ENCODE assay signal across 12 cellular contexts in the genomic region with DNA sequence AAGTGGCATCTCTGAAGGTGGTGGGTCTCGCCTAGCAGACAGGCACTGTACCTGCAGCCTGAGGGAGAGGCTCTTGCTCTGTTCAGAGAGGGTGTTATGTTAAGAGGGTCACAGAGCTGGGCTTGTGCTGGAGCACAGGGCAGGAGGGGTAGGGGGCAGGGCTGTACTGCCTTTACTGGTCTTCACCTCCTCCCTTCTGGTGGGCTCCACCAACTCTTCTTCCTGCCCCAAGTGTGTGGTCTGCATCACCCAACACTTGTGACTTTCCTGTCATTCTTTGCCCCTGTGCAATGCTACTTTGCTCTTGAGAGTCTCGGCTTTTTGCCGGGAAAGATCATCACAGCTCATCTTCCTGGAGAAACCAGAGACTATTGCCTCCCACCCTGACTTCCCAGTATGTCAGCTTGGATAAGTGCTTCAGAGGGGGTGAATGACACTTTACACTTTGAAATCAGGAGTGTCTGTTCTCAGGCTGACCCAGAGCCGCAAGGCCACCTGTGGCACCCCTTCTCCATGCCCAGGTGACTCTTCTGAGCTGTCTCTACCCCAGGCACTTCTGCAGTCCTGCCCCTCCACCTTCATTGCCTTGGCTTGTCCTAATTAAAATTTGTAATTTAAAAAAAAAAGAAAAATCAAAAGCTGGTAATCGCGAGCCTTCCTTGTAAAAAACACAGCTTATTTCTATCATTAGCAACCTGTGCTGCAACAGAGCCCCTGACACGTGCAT. TPM values are rescaled to one million over a fixed set of nuclear protein-coding genes. Genes with fewer than 3 reads are reported as not detected.
DNase-seq lines count a peak whose midpoint lies in the region; ATAC-seq, FAIRE-seq and TF ChIP-seq lines count a peak whose summit lies in the region.
"Had no signal": no experiment of that assay in that cellular context is flagged by ENCODE, and none has a peak within 500 bp of the region (broad histone marks: within the 10 kb centered on the region; RNA-seq: fewer than 3 reads in every experiment).

No MANE protein-coding gene starts in this region.

- H3K4me1 ChIP-seq in K562 (replicated peaks in 1 of 2; ENCODE audit: control insufficient read depth in 2 of 2, insufficient read depth in 2 of 2, low read length in 2 of 2) (peaks cover 6 to 49% of the 10 kb centered on the region in 2 experiments), PC-3 (ENCODE audit: insufficient read depth, low read length) (no peaks in the 10 kb centered on the region), hepatocyte (ENCODE audit: insufficient read depth) (no peaks in the 10 kb centered on the region), prostate gland (replicated peaks) (no peaks in the 10 kb centered on the region)
- H3K4me1 ChIP-seq: A549 had no signal

- peak overlapping the region; percentile 52 for H3K4me3 Mint-ChIP-seq in activated CD4-positive, alpha-beta T cell treated with anti-CD3 and anti-CD28 coated beads, Interleukin-2, amount 10 ng/mL, durations not matched to agents 7 days and 5 days
- H3K4me3 Mint-ChIP-seq in T-cell: peak overlapping the region; percentile 67 to 87 (median 70)
- H3K4me3 Mint-ChIP-seq in stimulated activated memory B cell treated with anti-CD40 and anti-IgM and Interleukin-4, amounts not matched to agents 10 μg/mL and 1 μg/mL and 100 μg/mL, for 72 hours: no peak overlapping the region

- POLR2A ChIA-PET in activated CD4-positive, alpha-beta T cell treated with anti-CD3 and anti-CD28 coated beads, Interleukin-2, amount 10 ng/mL, durations not matched to agents 7 days and 5 days (lab: Charles Lee): interaction anchor here (2.3 kb wide), 1 partner anchor 60 kb away, joined by 9 read pairs; no protein-coding TSS in a partner anchor
- POLR2A ChIA-PET in T-cell (lab: Charles Lee): interaction anchor here (0.7 to 1.3 kb wide), 5 partner anchors 8 to 67 kb away, joined by 3 to 5 read pairs (median 3); no protein-coding TSS in a partner anchor
- POLR2A ChIA-PET in K562 (lab: Yijun Ruan, JAX): interaction anchor here (0.6 to 1.2 kb wide), 3 partner anchors 12 to 470 kb away, joined by 3 to 4 read pairs (median 3); no protein-coding TSS in a partner anchor
- POLR2A ChIA-PET in PC-3 (lab: Charles Lee; ENCODE audit: unreplicated experiment): no interaction called here

- BruUV-seq in K562 (replicated peaks; lab: Mats Ljungman, UMichigan) (no TSS peak), PC-3 (replicated peaks; lab: Mats Ljungman, UMichigan) (no TSS peak)

- H3K4me3 ChIP-seq in K562 (no peak overlapping the region), PC-3 (ENCODE audit: low read length) (no peak overlapping the region), hepatocyte (no peak overlapping the region), prostate gland (no peak overlapping the region)
- H3K4me3 ChIP-seq: A549, dorsolateral prefrontal cortex, lung, SK-N-MC had no signal

- ATAC-seq in T-cell (replicated peaks in 1 of 4) (peak in 2 of 4 experiments; percentile 3 to 14), K562 (no peak), PC-3 (no peak)
- no peak for ATAC-seq in stimulated activated memory B cell treated with anti-CD40 and anti-IgM and Interleukin-4, amounts not matched to agents 10 μg/mL and 1 μg/mL and 100 μg/mL, for 72 hours
- ATAC-seq: A549 had no signal

- H3K9me2 ChIP-seq in PC-3 (replicated peaks; ENCODE audit: low read length) (no peaks in the 10 kb centered on the region), hepatocyte (replicated peaks; ENCODE audit: insufficient read depth) (no peaks in the 10 kb centered on the region)

- peaks cover 94% of the 10 kb centered on the region for H3K4me1 Mint-ChIP-seq in activated CD4-positive, alpha-beta T cell treated with anti-CD3 and anti-CD28 coated beads, Interleukin-2, amount 10 ng/mL, durations not matched to agents 7 days and 5 days
- peaks cover 95 to 98% (median 97%) of the 10 kb centered on the region in 3 donors for H3K4me1 Mint-ChIP-seq in T-cell
- H3K4me1 Mint-ChIP-seq in stimulated activated memory B cell treated with anti-CD40 and anti-IgM and Interleukin-4, amounts not matched to agents 10 μg/mL and 1 μg/mL and 100 μg/mL, for 72 hours: peaks cover 94% of the 10 kb centered on the region

- no peaks in the 10 kb centered on the region for H3K9me3 ChIP-seq in K562 (replicated peaks; ENCODE audit: control insufficient read depth, insufficient read depth, low read depth, low read length)
- H3K9me3 ChIP-seq in PC-3 (ENCODE audit: low read length): no peaks in the 10 kb centered on the region
- no peaks in the 10 kb centered on the region for H3K9me3 ChIP-seq in hepatocyte (ENCODE audit: low read depth)
- H3K9me3 ChIP-seq in prostate gland: no peaks in the 10 kb centered on the region
- H3K9me3 ChIP-seq: A549 had no signal

- peak overlapping the region; percentile 90 for H2AFZ ChIP-seq in K562 (ENCODE audit: low read depth, low read length)
- H2AFZ ChIP-seq in PC-3 (ENCODE audit: low read length): no peak overlapping the region
- H2AFZ ChIP-seq in hepatocyte: no peak overlapping the region

- in situ Hi-C loops in K562 (cut with MboI): no loop called here

- peaks cover 6% of the 10 kb centered on the region for H3K9me3 Mint-ChIP-seq in activated CD4-positive, alpha-beta T cell treated with anti-CD3 and anti-CD28 coated beads, Interleukin-2, amount 10 ng/mL, durations not matched to agents 7 days and 5 days
- H3K9me3 Mint-ChIP-seq in T-cell: peaks cover 0 to 4% (median 0%) of the 10 kb centered on the region in 3 donors
- peaks cover 4% of the 10 kb centered on the region for H3K9me3 Mint-ChIP-seq in stimulated activated memory B cell treated with anti-CD40 and anti-IgM and Interleukin-4, amounts not matched to agents 10 μg/mL and 1 μg/mL and 100 μg/mL, for 72 hours

- no peak for TF ChIP-seq EP300 in K562 (IDR thresholded peaks at IDR 0.05; ENCODE audit: low read length)

- DNase-seq in activated CD4-positive, alpha-beta T cell treated with anti-CD3 and anti-CD28 coated beads, Interleukin-2, amount 10 ng/mL, durations not matched to agents 7 days and 5 days: peak; percentile 28
- DNase-seq in activated CD4-positive, alpha-beta T cell treated with anti-CD3 and anti-CD28 coated beads for 48 hours: no peak
- DNase-seq in T-cell (peak in 2 of 34 experiments; percentile 21 to 23), K562 (ENCODE audit: extremely low read depth in 1 of 4, low spot score in 3 of 4) (no peak), PC-3 (no peak), hepatocyte (ENCODE audit: low spot score) (no peak), prostate gland (ENCODE audit: low spot score) (no peak)
- DNase-seq: dorsolateral prefrontal cortex had no signal

- TF ChIP-seq CTCF in K562 (IDR thresholded peaks at IDR 0.05 in 2 of 3, conservative IDR thresholded peaks at IDR 0.05 in 1 of 3; ENCODE audit: insufficient read depth in 2 of 3, low read depth in 1 of 3, low read length in 3 of 3) (no peak), PC-3 (conservative IDR thresholded peaks at IDR 0.05; ENCODE audit: low read depth, low read length) (no peak), hepatocyte (IDR thresholded peaks at IDR 0.05; ENCODE audit: poor library complexity) (no peak), prostate gland (IDR thresholded peaks at IDR 0.05) (no peak)

- TF ChIP-seq RAD21 in K562 (CRISPR knock-in tag; conservative IDR thresholded peaks at IDR 0.05 in 1 of 2, IDR thresholded peaks at IDR 0.05 in 1 of 2): no peak

- intact Hi-C loops in K562 (cut with micrococcal nuclease) (no loop called here), PC-3 (cut with micrococcal nuclease) (no loop called here), prostate gland (cut with DNase I) (no loop called here)

- H3K9me1 ChIP-seq in K562 (ENCODE audit: control insufficient read depth, insufficient read depth, low read length): no peaks in the 10 kb centered on the region

- no peaks in the 10 kb centered on the region for H3K79me2 ChIP-seq in K562 (ENCODE audit: control insufficient read depth, insufficient read depth, low read length)
- no peaks in the 10 kb centered on the region for H3K79me2 ChIP-seq in PC-3 (ENCODE audit: low read length)
- H3K79me2 ChIP-seq in hepatocyte: no peaks in the 10 kb centered on the region

- CTCF ChIA-PET in activated CD4-positive, alpha-beta T cell treated with anti-CD3 and anti-CD28 coated beads, Interleukin-2, amount 10 ng/mL, durations not matched to agents 7 days and 5 days (lab: Charles Lee): interaction anchor here (0.8 to 5.2 kb wide), 12 partner anchors 9 to 243 kb away, joined by 3 to 26 read pairs (median 4); a partner anchor contains a TSS
- CTCF ChIA-PET in T-cell (lab: Charles Lee) (interaction anchor here in 1 of 2 donors (0.8 to 2.2 kb wide), 9 partner anchors 9 to 103 kb away, joined by 3 to 11 read pairs (median 3); no protein-coding TSS in a partner anchor), K562 (lab: Yijun Ruan, JAX; ENCODE audit: low intra/inter-chr PET ratio) (no interaction called here), PC-3 (lab: Charles Lee) (no interaction called here)

- H3K27ac Mint-ChIP-seq in activated CD4-positive, alpha-beta T cell treated with anti-CD3 and anti-CD28 coated beads, Interleukin-2, amount 10 ng/mL, durations not matched to agents 7 days and 5 days: peak overlapping the region; percentile 98
- H3K27ac Mint-ChIP-seq in T-cell: peak overlapping the region; percentile 98 to 100
- H3K27ac Mint-ChIP-seq in stimulated activated memory B cell treated with anti-CD40 and anti-IgM and Interleukin-4, amounts not matched to agents 10 μg/mL and 1 μg/mL and 100 μg/mL, for 72 hours: peak overlapping the region; percentile 93

- no peak overlapping the region for H3K27ac ChIP-seq in K562 (ENCODE audit: extremely low read depth, low read depth, low read length)
- no peak overlapping the region for H3K27ac ChIP-seq in PC-3 (ENCODE audit: low read length)
- H3K27ac ChIP-seq in hepatocyte: no peak overlapping the region
- no peak overlapping the region for H3K27ac ChIP-seq in prostate gland
- H3K27ac ChIP-seq: A549, dorsolateral prefrontal cortex, SK-N-MC had no signal

- no peaks in the 10 kb centered on the region for H3K27me3 Mint-ChIP-seq in activated CD4-positive, alpha-beta T cell treated with anti-CD3 and anti-CD28 coated beads, Interleukin-2, amount 10 ng/mL, durations not matched to agents 7 days and 5 days
- H3K27me3 Mint-ChIP-seq in T-cell: no peaks in the 10 kb centered on the region
- no peaks in the 10 kb centered on the region for H3K27me3 Mint-ChIP-seq in stimulated activated memory B cell treated with anti-CD40 and anti-IgM and Interleukin-4, amounts not matched to agents 10 μg/mL and 1 μg/mL and 100 μg/mL, for 72 hours

- 56% methylated on average over 7 of the region's 7 CpGs for WGBS in K562 (ENCODE audit: insufficient coverage, low coverage, missing lambda C conversion rate)
- WGBS in hepatocyte (ENCODE audit: low lambda C conversion rate, missing lambda C conversion rate): 75% methylated on average over 7 of the region's 7 CpGs
- 60% methylated on average over 7 of the region's 7 CpGs for WGBS in prostate gland

- H3K36me3 Mint-ChIP-seq in activated CD4-positive, alpha-beta T cell treated with anti-CD3 and anti-CD28 coated beads, Interleukin-2, amount 10 ng/mL, durations not matched to agents 7 days and 5 days (ENCODE audit: low read depth): peaks cover 26% of the 10 kb centered on the region
- H3K36me3 Mint-ChIP-seq in T-cell: no peaks in the 10 kb centered on the region
- no peaks in the 10 kb centered on the region for H3K36me3 Mint-ChIP-seq in stimulated activated memory B cell treated with anti-CD40 and anti-IgM and Interleukin-4, amounts not matched to agents 10 μg/mL and 1 μg/mL and 100 μg/mL, for 72 hours

- no peak for FAIRE-seq in K562 (lab: Jason Lieb, UNC)
- FAIRE-seq: A549 had no signal

- H3F3A ChIP-seq in PC-3 (ENCODE audit: low read length, unreplicated experiment): no peaks in the 10 kb centered on the region

- TF ChIP-seq POLR2A in K562 (conservative IDR thresholded peaks at IDR 0.05) (no peak), prostate gland (IDR thresholded peaks at IDR 0.05) (no peak)

- H3K36me3 ChIP-seq in K562 (ENCODE audit: control insufficient read depth, insufficient read depth, low read length): no peaks in the 10 kb centered on the region
- H3K36me3 ChIP-seq in PC-3 (ENCODE audit: low read depth, low read length): no peaks in the 10 kb centered on the region
- H3K36me3 ChIP-seq in hepatocyte (replicated peaks; ENCODE audit: insufficient read depth, low read depth): no peaks in the 10 kb centered on the region
- no peaks in the 10 kb centered on the region for H3K36me3 ChIP-seq in prostate gland

- H3K4me2 ChIP-seq in K562 (ENCODE audit: insufficient read depth, low read length) (no peak overlapping the region), PC-3 (ENCODE audit: low read length) (no peak overlapping the region), hepatocyte (no peak overlapping the region)
- H3K4me2 ChIP-seq: A549 had no signal

- no peaks in the 10 kb centered on the region for H3K27me3 ChIP-seq in K562 (ENCODE audit: control insufficient read depth in 2 of 2, insufficient read depth in 2 of 2, low read length in 2 of 2)
- peaks cover 31% of the 10 kb centered on the region for H3K27me3 ChIP-seq in PC-3 (ENCODE audit: low read length)
- H3K27me3 ChIP-seq in hepatocyte: no peaks in the 10 kb centered on the region
- no peaks in the 10 kb centered on the region for H3K27me3 ChIP-seq in prostate gland (replicated peaks; ENCODE audit: insufficient read depth)
- H3K27me3 ChIP-seq: dorsolateral prefrontal cortex had no signal

- no peaks in the 10 kb centered on the region for H4K20me1 ChIP-seq in K562 (replicated peaks; ENCODE audit: control insufficient read depth, insufficient read depth, low read length)
- no peaks in the 10 kb centered on the region for H4K20me1 ChIP-seq in PC-3 (ENCODE audit: low read length)
- H4K20me1 ChIP-seq in hepatocyte (ENCODE audit: insufficient read depth, poor library complexity, severe bottlenecking): no peaks in the 10 kb centered on the region

- H3K9ac ChIP-seq in K562 (ENCODE audit: insufficient read depth in 1 of 2, low read depth in 2 of 2, low read length in 2 of 2) (no peak overlapping the region; a peak in 1 of 4 replicates), PC-3 (ENCODE audit: low read length) (no peak overlapping the region)

RNA-seq across cellular contexts. Expression of a gene that starts 38.4 kb away (rescaled TPM):
- total RNA-seq in activated CD4-positive, alpha-beta T cell treated with anti-CD3 and anti-CD28 coated beads, Interleukin-2, amount 10 ng/mL, durations not matched to agents 7 days and 5 days: 100 to 1,000 TPM; 379 to 406 TPM
- 100 to 1,000 TPM; 429 to 525 (median 494) TPM for total RNA-seq in T-cell
- 53.3 and 122 TPM in 2 replicates for total RNA-seq in K562 (2011; cell fraction: chromatin; rRNA removed; ENCODE audit: low replicate concordance)
- 37.5 and 50.9 TPM in 2 replicates for total RNA-seq in K562 (2011; cell fraction: nucleolus; rRNA removed)
- total RNA-seq in K562 (2011; cell fraction: nucleoplasm; rRNA removed): 76.8 and 139 TPM in 2 replicates
- 66.5 and 98.0 TPM in 2 replicates for total RNA-seq in K562 (2014; rRNA removed)
- 43.8 and 45.6 TPM in 2 replicates for total RNA-seq in K562 (2014; rRNA removed; fragmentation: Illumina TruSeq; extraction: Trizol)
- 43.4 and 44.7 TPM in 2 replicates for total RNA-seq in K562 (2015; rRNA removed; fragmentation: Illumina TruSeq; extraction: Trizol)
- 85.3 and 96.6 TPM in 2 replicates for total RNA-seq in K562 (2021)
- 28.4 and 36.2 TPM in 2 replicates for polyA plus RNA-seq in K562 (2011; rRNA removed)
- 34.4 and 57.9 TPM in 2 replicates for polyA plus RNA-seq in K562 (2011; cell fraction: cytosol; rRNA removed)
- polyA plus RNA-seq in K562 (2011; cell fraction: nucleus; rRNA removed): 43.0 and 50.8 TPM in 2 replicates
- polyA plus RNA-seq in K562 (2012): 35.8 and 46.0 TPM in 2 replicates
- polyA plus RNA-seq in K562 (2014; fragmentation: Illumina TruSeq; extraction: Trizol): 37.3 and 50.3 TPM in 2 replicates
- 10 to 100 TPM; 12.6 to 14.7 TPM for polyA plus RNA-seq in K562 (2014; fragmentation: Nextera tagmentation; extraction: Ambion mirVana)
- 30.9 and 37.2 TPM in 2 replicates for polyA plus RNA-seq in K562 (2014; rRNA removed)
- 82.8 and 85.1 TPM in 2 replicates for polyA minus RNA-seq in K562 (2011; rRNA and poly(A)+ RNA removed)
- 60.8 and 72.3 TPM in 2 replicates for polyA minus RNA-seq in K562 (2011; cell fraction: cytosol; rRNA and poly(A)+ RNA removed)
- polyA minus RNA-seq in K562 (2011; cell fraction: nucleus; rRNA and poly(A)+ RNA removed): 77.0 and 96.0 TPM in 2 replicates
- not detected in 2 replicates for total RNA-seq in PC-3 (2014; rRNA removed)
- total RNA-seq in hepatocyte: 0.16 and 0.47 TPM in 2 replicates
- polyA plus RNA-seq in hepatocyte: 0.16 and 0.52 TPM in 2 replicates
- 1 to 10 TPM; 2.7 to 7.7 TPM for total RNA-seq in prostate gland
- polyA plus RNA-seq: A549 had no signal

Comparison
In these comparisons a context has a peak if more than half of its experiments do, and no peak if none do; other contexts are left out.
1. RNA of a gene that starts 38.4 kb away (total RNA-seq): 429 to 525 TPM in T-cell, 379 to 406 TPM in activated CD4-positive, alpha-beta T cell treated with anti-CD3 and anti-CD28 coated beads, Interleukin-2, amount 10 ng/mL, durations not matched to agents 7 days and 5 days and 37.5 to 139 TPM in K562; 2.7 to 7.7 TPM in prostate gland, 0.16 to 0.47 TPM in hepatocyte and not detected in PC-3; every median in the first group is over 4 times any median in the second.
2. Peak in every context shown above with its lines, with median percentiles within 50 percentile points of each other: H3K27ac Mint-ChIP-seq.